Comparison of ENCODE assay signal across 8 cellular contexts in the genomic region with DNA sequence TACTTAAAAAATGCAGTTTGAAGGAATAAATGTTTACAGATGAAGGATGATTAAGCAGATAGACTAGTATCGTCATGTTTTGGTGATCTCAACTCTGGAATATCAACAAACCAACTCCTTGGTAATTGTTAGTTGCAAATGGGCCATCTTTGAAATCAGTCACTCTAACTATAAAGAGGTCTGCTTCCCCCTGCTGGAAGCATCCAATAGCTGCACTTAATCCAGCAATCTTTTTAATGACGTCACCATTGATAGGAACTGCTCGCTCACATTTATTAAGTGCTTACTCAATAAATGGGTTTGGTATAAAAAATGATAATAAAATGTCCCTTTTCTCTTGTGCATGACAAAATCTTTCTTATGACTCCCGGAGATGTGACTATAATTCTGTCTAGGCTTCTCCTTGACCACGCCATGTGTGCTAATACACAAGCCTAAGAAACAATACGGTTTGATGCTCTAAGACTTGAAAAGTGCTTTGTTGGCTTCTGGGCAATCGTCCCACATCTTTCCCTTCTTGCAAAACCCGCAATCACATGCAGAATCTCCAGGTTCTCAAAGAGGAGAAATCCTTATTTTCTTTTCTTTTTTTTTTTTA.
DNase-seq lines count a peak whose midpoint lies in the region; ATAC-seq, FAIRE-seq and TF ChIP-seq lines count a peak whose summit lies in the region.

No MANE protein-coding gene starts in this region.

- H3K9ac ChIP-seq in kidney (ENCODE audit: low read length in 2 of 2): no peak overlapping the region

- H3K27ac ChIP-seq in kidney (ENCODE audit: low read depth in 2 of 2, low read length in 2 of 2): no peak overlapping the region

- no peaks in the 10 kb centered on the region for H3K4me1 Mint-ChIP-seq in Calu3 (ENCODE audit: low read depth, unreplicated experiment)

- CTCF ChIA-PET in Calu3 (lab: Charles Lee): interaction anchor here (0.7 to 2.3 kb wide), 4 partner anchors 153 to 501 kb away, joined by 4 to 21 read pairs (median 4); no protein-coding TSS in a partner anchor

- no peaks in the 10 kb centered on the region for H3K36me3 Mint-ChIP-seq in Calu3 (ENCODE audit: insufficient read depth, unreplicated experiment)

- H3K4me3 ChIP-seq in kidney (ENCODE audit: low read length in 2 of 2): no peak overlapping the region

- intact Hi-C loops in Calu3 (cut with micrococcal nuclease; ENCODE audit: unreplicated experiment): loop anchor here (1.0 to 5.0 kb wide), 5 partner anchors 154 to 727 kb away; no protein-coding TSS in a partner anchor
- intact Hi-C loops in kidney (cut with DNase I): no loop called here

- no peaks in the 10 kb centered on the region for H3K4me1 ChIP-seq in kidney (ENCODE audit: control insufficient read depth in 1 of 2, insufficient read depth in 1 of 2, low read depth in 1 of 2, low read length in 2 of 2)

- H3K9me3 ChIP-seq in kidney (ENCODE audit: control insufficient read depth in 1 of 2, low read length in 2 of 2): no peaks in the 10 kb centered on the region

- no peaks in the 10 kb centered on the region for H3K36me3 ChIP-seq in kidney (ENCODE audit: control insufficient read depth in 1 of 2, insufficient read depth in 2 of 2, low read length in 2 of 2)

- H3K9me3 Mint-ChIP-seq in Calu3 (ENCODE audit: low read depth, unreplicated experiment): no peaks in the 10 kb centered on the region

- ATAC-seq in GM18909 (IDR thresholded peaks at IDR 0.05; ENCODE audit: poor library complexity, unreplicated experiment) (peak; percentile 95), HG03097 (IDR thresholded peaks at IDR 0.05; ENCODE audit: low FRiP score, unreplicated experiment) (peak; percentile 73)

- DNase-seq in Calu3 (peak; percentile 63), NCI-H2171 (lab: John Stamatoyannopoulos, UW) (peak; percentile 8), amniotic epithelial cell (ENCODE audit: low read depth) (peak; percentile 50), kidney (no peak), NK-92 (lab: John Stamatoyannopoulos, UW; ENCODE audit: unreplicated experiment) (no peak), islet precursor cell (no peak)

- peak; percentile 41 for FAIRE-seq in kidney (lab: Jason Lieb, UNC)

- H3K27ac Mint-ChIP-seq in Calu3 (ENCODE audit: unreplicated experiment): no peak overlapping the region

- H3K27me3 Mint-ChIP-seq in Calu3 (ENCODE audit: unreplicated experiment): no peaks in the 10 kb centered on the region

- BruUV-seq in Calu3 (replicated peaks; lab: Mats Ljungman, UMichigan): no TSS peak

- H3K4me3 Mint-ChIP-seq in Calu3 (ENCODE audit: low read depth, unreplicated experiment): no peak overlapping the region

- TF ChIP-seq CTCF in Calu3 (IDR thresholded peaks at IDR 0.05; ENCODE audit: unreplicated experiment): peak; percentile 51
- TF ChIP-seq CTCF in kidney (IDR thresholded peaks at IDR 0.05; ENCODE audit: borderline replicate concordance, extremely low read depth, insufficient read depth): peak; percentile 52

Comparison
In these comparisons a context has a peak if more than half of its experiments do, and no peak if none do; other contexts are left out.
1. DNase-seq: peak in Calu3 (single experiment), NCI-H2171 (single experiment) and amniotic epithelial cell (single experiment); none in kidney (single experiment), NK-92 (single experiment) and islet precursor cell (single experiment).